ENCODE assay signal across 1 cellular context in the genomic region with DNA sequence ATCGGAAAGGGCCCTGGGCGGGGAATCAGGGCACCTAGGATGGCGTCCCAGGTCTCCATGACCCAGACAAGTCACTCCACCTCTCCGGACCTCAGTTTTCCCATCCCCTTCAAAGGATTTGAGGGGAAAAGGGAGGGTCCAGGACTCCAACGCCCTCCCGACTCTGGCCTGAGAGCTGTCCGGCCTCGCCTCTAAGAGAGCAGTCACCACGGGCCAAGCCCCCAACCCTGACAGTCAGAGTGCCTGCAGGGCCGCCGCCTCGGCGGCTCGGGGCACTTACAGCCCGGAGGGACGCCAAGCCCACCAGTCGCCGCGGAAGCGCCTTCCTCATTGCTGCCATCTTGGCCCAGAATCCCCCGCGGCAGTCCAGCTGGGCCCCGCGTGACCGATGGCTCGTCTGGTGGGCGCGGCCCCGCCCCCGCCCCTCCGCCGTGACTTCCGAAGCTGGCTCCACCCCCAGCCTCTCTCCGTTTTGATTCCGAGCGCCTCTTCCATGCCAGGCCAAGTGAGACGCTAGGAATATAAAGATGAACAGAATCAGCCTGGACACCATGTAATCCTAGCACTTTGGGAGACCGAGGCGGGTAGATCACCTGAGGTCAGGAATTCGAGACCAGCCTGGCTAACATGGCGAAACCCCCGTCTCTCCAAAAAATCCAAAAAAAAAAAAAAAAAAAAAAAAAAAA.
TF ChIP-seq lines count a peak whose summit lies in the region.

A gene (minus strand): TSS at position 354 of the 686 bp plus-strand sequence. CDS start 14 bp downstream, at position 340.

TF ChIP-seq in WTC11, 78 proteins besides CTCF, POLR2A, EP300 and RAD21 (continued from another document and continues in another):
- TF ChIP-seq, protein P1, sequence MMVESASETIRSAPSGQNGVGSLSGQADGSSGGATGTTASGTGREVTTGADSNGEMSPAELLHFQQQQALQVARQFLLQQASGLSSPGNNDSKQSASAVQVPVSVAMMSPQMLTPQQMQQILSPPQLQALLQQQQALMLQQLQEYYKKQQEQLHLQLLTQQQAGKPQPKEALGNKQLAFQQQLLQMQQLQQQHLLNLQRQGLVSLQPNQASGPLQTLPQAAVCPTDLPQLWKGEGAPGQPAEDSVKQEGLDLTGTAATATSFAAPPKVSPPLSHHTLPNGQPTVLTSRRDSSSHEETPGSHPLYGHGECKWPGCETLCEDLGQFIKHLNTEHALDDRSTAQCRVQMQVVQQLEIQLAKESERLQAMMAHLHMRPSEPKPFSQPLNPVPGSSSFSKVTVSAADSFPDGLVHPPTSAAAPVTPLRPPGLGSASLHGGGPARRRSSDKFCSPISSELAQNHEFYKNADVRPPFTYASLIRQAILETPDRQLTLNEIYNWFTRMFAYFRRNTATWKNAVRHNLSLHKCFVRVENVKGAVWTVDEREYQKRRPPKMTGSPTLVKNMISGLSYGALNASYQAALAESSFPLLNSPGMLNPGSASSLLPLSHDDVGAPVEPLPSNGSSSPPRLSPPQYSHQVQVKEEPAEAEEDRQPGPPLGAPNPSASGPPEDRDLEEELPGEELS (CRISPR knock-in tag; IDR thresholded peaks at IDR 0.05) = peak; percentile 42; the same call in 1 of the 2 replicates
- TF ChIP-seq ZNF232 (CRISPR knock-in tag; IDR thresholded peaks at IDR 0.05) (peak; percentile 62; the same call in 1 of the 2 replicates), GTF2I (CRISPR knock-in tag; conservative IDR thresholded peaks at IDR 0.05) (no peak), KAT7 (CRISPR knock-in tag; IDR thresholded peaks at IDR 0.05; ENCODE audit: borderline replicate concordance) (peak; percentile 70; the same call in 1 of the 2 replicates), ZNF671 (CRISPR knock-in tag; IDR thresholded peaks at IDR 0.05) (no peak), CREM (CRISPR knock-in tag; IDR thresholded peaks at IDR 0.05) (peak; percentile 73; the same call in 1 of the 2 replicates), ESRRA (CRISPR knock-in tag; IDR thresholded peaks at IDR 0.05; ENCODE audit: borderline replicate concordance) (0 out of 2 replicates have a peak, but pooled peaks have one; percentile 72), ZNF317 (CRISPR knock-in tag; IDR thresholded peaks at IDR 0.05; ENCODE audit: borderline replicate concordance, low read depth) (no peak), RELA (CRISPR knock-in tag; IDR thresholded peaks at IDR 0.05; ENCODE audit: borderline replicate concordance) (no peak; the same call in 1 of the 2 replicates), FOXJ3 (CRISPR knock-in tag; IDR thresholded peaks at IDR 0.05; ENCODE audit: borderline replicate concordance) (no peak), CREB1 (CRISPR knock-in tag; IDR thresholded peaks at IDR 0.05) (no peak), TCF7 (CRISPR knock-in tag; IDR thresholded peaks at IDR 0.05; ENCODE audit: low read depth) (no peak), SMAD3 (CRISPR knock-in tag; IDR thresholded peaks at IDR 0.05; ENCODE audit: borderline replicate concordance) (0 out of 2 replicates have a peak, but pooled peaks have one; percentile 47)
- TF ChIP-seq, protein P2, sequence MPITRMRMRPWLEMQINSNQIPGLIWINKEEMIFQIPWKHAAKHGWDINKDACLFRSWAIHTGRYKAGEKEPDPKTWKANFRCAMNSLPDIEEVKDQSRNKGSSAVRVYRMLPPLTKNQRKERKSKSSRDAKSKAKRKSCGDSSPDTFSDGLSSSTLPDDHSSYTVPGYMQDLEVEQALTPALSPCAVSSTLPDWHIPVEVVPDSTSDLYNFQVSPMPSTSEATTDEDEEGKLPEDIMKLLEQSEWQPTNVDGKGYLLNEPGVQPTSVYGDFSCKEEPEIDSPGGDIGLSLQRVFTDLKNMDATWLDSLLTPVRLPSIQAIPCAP (CRISPR knock-in tag; IDR thresholded peaks at IDR 0.05) = no peak
- TF ChIP-seq, protein P3, sequence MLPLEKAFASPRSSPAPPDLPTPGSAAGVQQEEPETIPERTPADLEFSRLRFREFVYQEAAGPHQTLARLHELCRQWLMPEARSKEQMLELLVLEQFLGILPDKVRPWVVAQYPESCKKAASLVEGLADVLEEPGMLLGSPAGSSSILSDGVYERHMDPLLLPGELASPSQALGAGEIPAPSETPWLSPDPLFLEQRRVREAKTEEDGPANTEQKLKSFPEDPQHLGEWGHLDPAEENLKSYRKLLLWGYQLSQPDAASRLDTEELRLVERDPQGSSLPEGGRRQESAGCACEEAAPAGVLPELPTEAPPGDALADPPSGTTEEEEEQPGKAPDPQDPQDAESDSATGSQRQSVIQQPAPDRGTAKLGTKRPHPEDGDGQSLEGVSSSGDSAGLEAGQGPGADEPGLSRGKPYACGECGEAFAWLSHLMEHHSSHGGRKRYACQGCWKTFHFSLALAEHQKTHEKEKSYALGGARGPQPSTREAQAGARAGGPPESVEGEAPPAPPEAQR (CRISPR knock-in tag; IDR thresholded peaks at IDR 0.05) = no peak
- TF ChIP-seq, protein P4, sequence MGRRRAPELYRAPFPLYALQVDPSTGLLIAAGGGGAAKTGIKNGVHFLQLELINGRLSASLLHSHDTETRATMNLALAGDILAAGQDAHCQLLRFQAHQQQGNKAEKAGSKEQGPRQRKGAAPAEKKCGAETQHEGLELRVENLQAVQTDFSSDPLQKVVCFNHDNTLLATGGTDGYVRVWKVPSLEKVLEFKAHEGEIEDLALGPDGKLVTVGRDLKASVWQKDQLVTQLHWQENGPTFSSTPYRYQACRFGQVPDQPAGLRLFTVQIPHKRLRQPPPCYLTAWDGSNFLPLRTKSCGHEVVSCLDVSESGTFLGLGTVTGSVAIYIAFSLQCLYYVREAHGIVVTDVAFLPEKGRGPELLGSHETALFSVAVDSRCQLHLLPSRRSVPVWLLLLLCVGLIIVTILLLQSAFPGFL (CRISPR knock-in tag; IDR thresholded peaks at IDR 0.05; ENCODE audit: borderline replicate concordance) = 0 out of 2 replicates have a peak, but pooled peaks have one; percentile 24
- TF ChIP-seq, protein P5, sequence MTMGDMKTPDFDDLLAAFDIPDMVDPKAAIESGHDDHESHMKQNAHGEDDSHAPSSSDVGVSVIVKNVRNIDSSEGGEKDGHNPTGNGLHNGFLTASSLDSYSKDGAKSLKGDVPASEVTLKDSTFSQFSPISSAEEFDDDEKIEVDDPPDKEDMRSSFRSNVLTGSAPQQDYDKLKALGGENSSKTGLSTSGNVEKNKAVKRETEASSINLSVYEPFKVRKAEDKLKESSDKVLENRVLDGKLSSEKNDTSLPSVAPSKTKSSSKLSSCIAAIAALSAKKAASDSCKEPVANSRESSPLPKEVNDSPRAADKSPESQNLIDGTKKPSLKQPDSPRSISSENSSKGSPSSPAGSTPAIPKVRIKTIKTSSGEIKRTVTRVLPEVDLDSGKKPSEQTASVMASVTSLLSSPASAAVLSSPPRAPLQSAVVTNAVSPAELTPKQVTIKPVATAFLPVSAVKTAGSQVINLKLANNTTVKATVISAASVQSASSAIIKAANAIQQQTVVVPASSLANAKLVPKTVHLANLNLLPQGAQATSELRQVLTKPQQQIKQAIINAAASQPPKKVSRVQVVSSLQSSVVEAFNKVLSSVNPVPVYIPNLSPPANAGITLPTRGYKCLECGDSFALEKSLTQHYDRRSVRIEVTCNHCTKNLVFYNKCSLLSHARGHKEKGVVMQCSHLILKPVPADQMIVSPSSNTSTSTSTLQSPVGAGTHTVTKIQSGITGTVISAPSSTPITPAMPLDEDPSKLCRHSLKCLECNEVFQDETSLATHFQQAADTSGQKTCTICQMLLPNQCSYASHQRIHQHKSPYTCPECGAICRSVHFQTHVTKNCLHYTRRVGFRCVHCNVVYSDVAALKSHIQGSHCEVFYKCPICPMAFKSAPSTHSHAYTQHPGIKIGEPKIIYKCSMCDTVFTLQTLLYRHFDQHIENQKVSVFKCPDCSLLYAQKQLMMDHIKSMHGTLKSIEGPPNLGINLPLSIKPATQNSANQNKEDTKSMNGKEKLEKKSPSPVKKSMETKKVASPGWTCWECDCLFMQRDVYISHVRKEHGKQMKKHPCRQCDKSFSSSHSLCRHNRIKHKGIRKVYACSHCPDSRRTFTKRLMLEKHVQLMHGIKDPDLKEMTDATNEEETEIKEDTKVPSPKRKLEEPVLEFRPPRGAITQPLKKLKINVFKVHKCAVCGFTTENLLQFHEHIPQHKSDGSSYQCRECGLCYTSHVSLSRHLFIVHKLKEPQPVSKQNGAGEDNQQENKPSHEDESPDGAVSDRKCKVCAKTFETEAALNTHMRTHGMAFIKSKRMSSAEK (CRISPR knock-in tag; IDR thresholded peaks at IDR 0.05; ENCODE audit: borderline replicate concordance) = no peak
- TF ChIP-seq, protein P6, sequence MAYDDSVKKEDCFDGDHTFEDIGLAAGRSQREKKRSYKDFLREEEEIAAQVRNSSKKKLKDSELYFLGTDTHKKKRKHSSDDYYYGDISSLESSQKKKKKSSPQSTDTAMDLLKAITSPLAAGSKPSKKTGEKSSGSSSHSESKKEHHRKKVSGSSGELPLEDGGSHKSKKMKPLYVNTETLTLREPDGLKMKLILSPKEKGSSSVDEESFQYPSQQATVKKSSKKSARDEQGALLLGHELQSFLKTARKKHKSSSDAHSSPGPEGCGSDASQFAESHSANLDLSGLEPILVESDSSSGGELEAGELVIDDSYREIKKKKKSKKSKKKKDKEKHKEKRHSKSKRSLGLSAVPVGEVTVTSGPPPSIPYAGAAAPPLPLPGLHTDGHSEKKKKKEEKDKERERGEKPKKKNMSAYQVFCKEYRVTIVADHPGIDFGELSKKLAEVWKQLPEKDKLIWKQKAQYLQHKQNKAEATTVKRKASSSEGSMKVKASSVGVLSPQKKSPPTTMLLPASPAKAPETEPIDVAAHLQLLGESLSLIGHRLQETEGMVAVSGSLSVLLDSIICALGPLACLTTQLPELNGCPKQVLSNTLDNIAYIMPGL (CRISPR knock-in tag; IDR thresholded peaks at IDR 0.05) = peak; percentile 83
- TF ChIP-seq, protein P7, sequence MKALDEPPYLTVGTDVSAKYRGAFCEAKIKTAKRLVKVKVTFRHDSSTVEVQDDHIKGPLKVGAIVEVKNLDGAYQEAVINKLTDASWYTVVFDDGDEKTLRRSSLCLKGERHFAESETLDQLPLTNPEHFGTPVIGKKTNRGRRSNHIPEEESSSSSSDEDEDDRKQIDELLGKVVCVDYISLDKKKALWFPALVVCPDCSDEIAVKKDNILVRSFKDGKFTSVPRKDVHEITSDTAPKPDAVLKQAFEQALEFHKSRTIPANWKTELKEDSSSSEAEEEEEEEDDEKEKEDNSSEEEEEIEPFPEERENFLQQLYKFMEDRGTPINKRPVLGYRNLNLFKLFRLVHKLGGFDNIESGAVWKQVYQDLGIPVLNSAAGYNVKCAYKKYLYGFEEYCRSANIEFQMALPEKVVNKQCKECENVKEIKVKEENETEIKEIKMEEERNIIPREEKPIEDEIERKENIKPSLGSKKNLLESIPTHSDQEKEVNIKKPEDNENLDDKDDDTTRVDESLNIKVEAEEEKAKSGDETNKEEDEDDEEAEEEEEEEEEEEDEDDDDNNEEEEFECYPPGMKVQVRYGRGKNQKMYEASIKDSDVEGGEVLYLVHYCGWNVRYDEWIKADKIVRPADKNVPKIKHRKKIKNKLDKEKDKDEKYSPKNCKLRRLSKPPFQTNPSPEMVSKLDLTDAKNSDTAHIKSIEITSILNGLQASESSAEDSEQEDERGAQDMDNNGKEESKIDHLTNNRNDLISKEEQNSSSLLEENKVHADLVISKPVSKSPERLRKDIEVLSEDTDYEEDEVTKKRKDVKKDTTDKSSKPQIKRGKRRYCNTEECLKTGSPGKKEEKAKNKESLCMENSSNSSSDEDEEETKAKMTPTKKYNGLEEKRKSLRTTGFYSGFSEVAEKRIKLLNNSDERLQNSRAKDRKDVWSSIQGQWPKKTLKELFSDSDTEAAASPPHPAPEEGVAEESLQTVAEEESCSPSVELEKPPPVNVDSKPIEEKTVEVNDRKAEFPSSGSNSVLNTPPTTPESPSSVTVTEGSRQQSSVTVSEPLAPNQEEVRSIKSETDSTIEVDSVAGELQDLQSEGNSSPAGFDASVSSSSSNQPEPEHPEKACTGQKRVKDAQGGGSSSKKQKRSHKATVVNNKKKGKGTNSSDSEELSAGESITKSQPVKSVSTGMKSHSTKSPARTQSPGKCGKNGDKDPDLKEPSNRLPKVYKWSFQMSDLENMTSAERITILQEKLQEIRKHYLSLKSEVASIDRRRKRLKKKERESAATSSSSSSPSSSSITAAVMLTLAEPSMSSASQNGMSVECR (CRISPR knock-in tag; IDR thresholded peaks at IDR 0.05; ENCODE audit: borderline replicate concordance) = peak; percentile 63; the same call in 1 of the 2 replicates
- TF ChIP-seq, protein P8, sequence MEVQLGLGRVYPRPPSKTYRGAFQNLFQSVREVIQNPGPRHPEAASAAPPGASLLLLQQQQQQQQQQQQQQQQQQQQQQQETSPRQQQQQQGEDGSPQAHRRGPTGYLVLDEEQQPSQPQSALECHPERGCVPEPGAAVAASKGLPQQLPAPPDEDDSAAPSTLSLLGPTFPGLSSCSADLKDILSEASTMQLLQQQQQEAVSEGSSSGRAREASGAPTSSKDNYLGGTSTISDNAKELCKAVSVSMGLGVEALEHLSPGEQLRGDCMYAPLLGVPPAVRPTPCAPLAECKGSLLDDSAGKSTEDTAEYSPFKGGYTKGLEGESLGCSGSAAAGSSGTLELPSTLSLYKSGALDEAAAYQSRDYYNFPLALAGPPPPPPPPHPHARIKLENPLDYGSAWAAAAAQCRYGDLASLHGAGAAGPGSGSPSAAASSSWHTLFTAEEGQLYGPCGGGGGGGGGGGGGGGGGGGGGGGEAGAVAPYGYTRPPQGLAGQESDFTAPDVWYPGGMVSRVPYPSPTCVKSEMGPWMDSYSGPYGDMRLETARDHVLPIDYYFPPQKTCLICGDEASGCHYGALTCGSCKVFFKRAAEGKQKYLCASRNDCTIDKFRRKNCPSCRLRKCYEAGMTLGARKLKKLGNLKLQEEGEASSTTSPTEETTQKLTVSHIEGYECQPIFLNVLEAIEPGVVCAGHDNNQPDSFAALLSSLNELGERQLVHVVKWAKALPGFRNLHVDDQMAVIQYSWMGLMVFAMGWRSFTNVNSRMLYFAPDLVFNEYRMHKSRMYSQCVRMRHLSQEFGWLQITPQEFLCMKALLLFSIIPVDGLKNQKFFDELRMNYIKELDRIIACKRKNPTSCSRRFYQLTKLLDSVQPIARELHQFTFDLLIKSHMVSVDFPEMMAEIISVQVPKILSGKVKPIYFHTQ (CRISPR knock-in tag; IDR thresholded peaks at IDR 0.05) = no peak
- TF ChIP-seq, protein P9, sequence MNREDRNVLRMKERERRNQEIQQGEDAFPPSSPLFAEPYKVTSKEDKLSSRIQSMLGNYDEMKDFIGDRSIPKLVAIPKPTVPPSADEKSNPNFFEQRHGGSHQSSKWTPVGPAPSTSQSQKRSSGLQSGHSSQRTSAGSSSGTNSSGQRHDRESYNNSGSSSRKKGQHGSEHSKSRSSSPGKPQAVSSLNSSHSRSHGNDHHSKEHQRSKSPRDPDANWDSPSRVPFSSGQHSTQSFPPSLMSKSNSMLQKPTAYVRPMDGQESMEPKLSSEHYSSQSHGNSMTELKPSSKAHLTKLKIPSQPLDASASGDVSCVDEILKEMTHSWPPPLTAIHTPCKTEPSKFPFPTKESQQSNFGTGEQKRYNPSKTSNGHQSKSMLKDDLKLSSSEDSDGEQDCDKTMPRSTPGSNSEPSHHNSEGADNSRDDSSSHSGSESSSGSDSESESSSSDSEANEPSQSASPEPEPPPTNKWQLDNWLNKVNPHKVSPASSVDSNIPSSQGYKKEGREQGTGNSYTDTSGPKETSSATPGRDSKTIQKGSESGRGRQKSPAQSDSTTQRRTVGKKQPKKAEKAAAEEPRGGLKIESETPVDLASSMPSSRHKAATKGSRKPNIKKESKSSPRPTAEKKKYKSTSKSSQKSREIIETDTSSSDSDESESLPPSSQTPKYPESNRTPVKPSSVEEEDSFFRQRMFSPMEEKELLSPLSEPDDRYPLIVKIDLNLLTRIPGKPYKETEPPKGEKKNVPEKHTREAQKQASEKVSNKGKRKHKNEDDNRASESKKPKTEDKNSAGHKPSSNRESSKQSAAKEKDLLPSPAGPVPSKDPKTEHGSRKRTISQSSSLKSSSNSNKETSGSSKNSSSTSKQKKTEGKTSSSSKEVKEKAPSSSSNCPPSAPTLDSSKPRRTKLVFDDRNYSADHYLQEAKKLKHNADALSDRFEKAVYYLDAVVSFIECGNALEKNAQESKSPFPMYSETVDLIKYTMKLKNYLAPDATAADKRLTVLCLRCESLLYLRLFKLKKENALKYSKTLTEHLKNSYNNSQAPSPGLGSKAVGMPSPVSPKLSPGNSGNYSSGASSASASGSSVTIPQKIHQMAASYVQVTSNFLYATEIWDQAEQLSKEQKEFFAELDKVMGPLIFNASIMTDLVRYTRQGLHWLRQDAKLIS (CRISPR knock-in tag; IDR thresholded peaks at IDR 0.05; ENCODE audit: borderline replicate concordance) = no peak
